ENCODE assay signal across 8 cellular contexts in the genomic region with DNA sequence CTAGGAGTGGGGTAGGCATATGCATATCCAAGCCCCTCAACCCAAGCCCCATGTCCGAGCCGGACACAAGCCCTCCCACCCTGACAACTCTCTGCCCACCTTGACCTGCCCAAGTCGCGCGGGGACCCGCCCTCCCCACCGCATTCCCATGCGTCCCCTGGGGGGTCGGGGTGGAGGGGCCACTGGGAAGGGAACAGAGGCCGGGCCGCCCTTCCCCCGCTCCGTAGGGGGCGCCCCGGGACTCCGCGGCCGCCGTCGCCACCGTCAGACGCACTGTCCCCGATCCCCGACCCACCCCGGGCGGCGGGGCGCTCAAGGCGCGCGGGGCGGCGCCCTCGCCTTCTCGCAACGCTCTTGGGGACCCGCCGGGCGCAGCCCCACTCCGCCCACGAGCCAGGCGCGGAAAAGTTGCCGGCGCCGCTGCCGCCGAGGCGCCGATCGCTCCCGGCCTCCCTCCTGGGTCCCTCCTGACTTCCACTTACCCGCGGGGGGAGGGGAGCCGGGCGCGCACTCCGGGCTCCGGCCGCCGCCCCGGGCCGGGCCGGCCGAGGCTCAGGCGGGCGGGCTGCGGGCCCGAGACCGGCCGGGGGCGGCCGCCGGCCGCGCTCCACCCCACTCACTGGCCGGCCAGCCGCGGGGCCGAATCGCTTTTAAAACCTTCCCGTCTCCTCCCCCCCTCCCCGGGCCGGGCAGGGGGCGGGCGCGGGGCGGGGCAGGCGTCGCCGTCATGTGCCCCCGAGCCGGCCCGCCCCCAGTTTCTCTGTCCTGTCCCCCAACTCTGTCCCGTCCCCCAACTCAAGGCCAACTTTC. TPM values are rescaled to one million over a fixed set of nuclear protein-coding genes. Genes with fewer than 3 reads are reported as not detected.
A peak's percentile ranks its signal among the peaks of the same experiment; 100 is the strongest.
DNase-seq lines count a peak whose midpoint lies in the region; ATAC-seq and TF ChIP-seq lines count a peak whose summit lies in the region.

No MANE protein-coding gene starts in this region.

- H3K9ac ChIP-seq in MM.1S (ENCODE audit: low read length): peak overlapping the region; percentile 97

- H3K9me3 Mint-ChIP-seq in activated CD8-positive, alpha-beta T cell treated with anti-CD3 and anti-CD28 coated beads for 36 hours: no peaks in the 10 kb centered on the region
- no peaks in the 10 kb centered on the region for H3K9me3 Mint-ChIP-seq in effector memory CD8-positive, alpha-beta T cell
- no peaks in the 10 kb centered on the region for H3K9me3 Mint-ChIP-seq in stimulated activated naive CD8-positive, alpha-beta T cell treated with anti-CD3 and anti-CD28 coated beads, Interleukin-15, Interleukin-2, amounts not matched to agents 100 ng/mL and 50 ng/mL, for 24 hours

- peaks cover 39% of the 10 kb centered on the region for H3F3A ChIP-seq in MM.1S (ENCODE audit: insufficient read depth, low read length)

- no peaks in the 10 kb centered on the region for H3K36me3 ChIP-seq in MM.1S (replicated peaks; ENCODE audit: insufficient read depth, low read length)

- H3K79me2 ChIP-seq in MM.1S (ENCODE audit: low read length): peaks cover 47% of the 10 kb centered on the region

- H2AFZ ChIP-seq in MM.1S (ENCODE audit: low read length): peak overlapping the region; percentile 75; the same call in 1 of the 2 replicates

- H3K4me3 Mint-ChIP-seq in activated CD8-positive, alpha-beta T cell treated with anti-CD3 and anti-CD28 coated beads for 36 hours: peak overlapping the region; percentile 97
- H3K4me3 Mint-ChIP-seq in effector memory CD8-positive, alpha-beta T cell: peak overlapping the region; percentile 95 to 98
- H3K4me3 Mint-ChIP-seq in stimulated activated naive CD8-positive, alpha-beta T cell treated with anti-CD3 and anti-CD28 coated beads, Interleukin-15, Interleukin-2, amounts not matched to agents 100 ng/mL and 50 ng/mL, for 24 hours: peak overlapping the region; percentile 90

- TF ChIP-seq CTCF in MM.1S (IDR thresholded peaks at IDR 0.05; ENCODE audit: low read length): peak; percentile 12
- no peak for TF ChIP-seq CTCF in activated CD8-positive, alpha-beta T cell treated with anti-CD3 and anti-CD28 coated beads for 36 hours (IDR thresholded peaks at IDR 0.05)

- CTCF ChIA-PET in activated CD8-positive, alpha-beta T cell treated with anti-CD3 and anti-CD28 coated beads for 36 hours (lab: Charles Lee): interaction anchor here (1.3 to 1.9 kb wide), 2 partner anchors 20 to 54 kb away, joined by 3 to 9 read pairs; no protein-coding TSS in a partner anchor

- no peak for ATAC-seq in activated CD8-positive, alpha-beta T cell treated with anti-CD3 and anti-CD28 coated beads for 36 hours
- peak; percentile 10 for ATAC-seq in effector memory CD8-positive, alpha-beta T cell (replicated peaks)

- H3K27me3 Mint-ChIP-seq in activated CD8-positive, alpha-beta T cell treated with anti-CD3 and anti-CD28 coated beads for 36 hours: no peaks in the 10 kb centered on the region
- H3K27me3 Mint-ChIP-seq in effector memory CD8-positive, alpha-beta T cell: no peaks in the 10 kb centered on the region
- no peaks in the 10 kb centered on the region for H3K27me3 Mint-ChIP-seq in stimulated activated naive CD8-positive, alpha-beta T cell treated with anti-CD3 and anti-CD28 coated beads, Interleukin-15, Interleukin-2, amounts not matched to agents 100 ng/mL and 50 ng/mL, for 24 hours

- POLR2A ChIA-PET in activated CD8-positive, alpha-beta T cell treated with anti-CD3 and anti-CD28 coated beads for 36 hours (lab: Charles Lee): interaction anchor here (5.8 kb wide), 1 partner anchor 20 kb away, joined by 41 read pairs; no protein-coding TSS in a partner anchor

- peaks cover 32% of the 10 kb centered on the region for H3K36me3 Mint-ChIP-seq in activated CD8-positive, alpha-beta T cell treated with anti-CD3 and anti-CD28 coated beads for 36 hours (ENCODE audit: low read depth)
- H3K36me3 Mint-ChIP-seq in effector memory CD8-positive, alpha-beta T cell (ENCODE audit: insufficient read depth): peaks cover 98% of the 10 kb centered on the region
- peaks cover 33% of the 10 kb centered on the region for H3K36me3 Mint-ChIP-seq in stimulated activated naive CD8-positive, alpha-beta T cell treated with anti-CD3 and anti-CD28 coated beads, Interleukin-15, Interleukin-2, amounts not matched to agents 100 ng/mL and 50 ng/mL, for 24 hours (ENCODE audit: low read depth)

- peaks cover 29% of the 10 kb centered on the region for H3K4me1 ChIP-seq in MM.1S (ENCODE audit: low read length)

- no peaks in the 10 kb centered on the region for H3K9me2 ChIP-seq in MM.1S (replicated peaks; ENCODE audit: insufficient read depth, low read length)

- H3K27ac ChIP-seq in MM.1S (ENCODE audit: low read length): peak overlapping the region; percentile 95

- no peaks in the 10 kb centered on the region for H3K27me3 ChIP-seq in MM.1S (replicated peaks; ENCODE audit: insufficient read depth, low read length)

- peak overlapping the region; percentile 99 for H3K27ac Mint-ChIP-seq in activated CD8-positive, alpha-beta T cell treated with anti-CD3 and anti-CD28 coated beads for 36 hours
- peak overlapping the region; percentile 100 for H3K27ac Mint-ChIP-seq in effector memory CD8-positive, alpha-beta T cell
- peak overlapping the region; percentile 96 for H3K27ac Mint-ChIP-seq in stimulated activated naive CD8-positive, alpha-beta T cell treated with anti-CD3 and anti-CD28 coated beads, Interleukin-15, Interleukin-2, amounts not matched to agents 100 ng/mL and 50 ng/mL, for 24 hours

- peaks cover 40% of the 10 kb centered on the region for H3K4me1 Mint-ChIP-seq in activated CD8-positive, alpha-beta T cell treated with anti-CD3 and anti-CD28 coated beads for 36 hours (ENCODE audit: low read depth)
- H3K4me1 Mint-ChIP-seq in effector memory CD8-positive, alpha-beta T cell (ENCODE audit: low read depth in 2 of 2): peaks cover 70 to 71% of the 10 kb centered on the region in 2 donors
- H3K4me1 Mint-ChIP-seq in stimulated activated naive CD8-positive, alpha-beta T cell treated with anti-CD3 and anti-CD28 coated beads, Interleukin-15, Interleukin-2, amounts not matched to agents 100 ng/mL and 50 ng/mL, for 24 hours (ENCODE audit: low read depth): peaks cover 56% of the 10 kb centered on the region

- H4K20me1 ChIP-seq in MM.1S (ENCODE audit: insufficient read depth, low read length): no peaks in the 10 kb centered on the region

- peak overlapping the region; percentile 88 for H3K4me3 ChIP-seq in MM.1S (ENCODE audit: low read length)

- intact Hi-C loops in activated CD8-positive, alpha-beta T cell treated with anti-CD3 and anti-CD28 coated beads for 36 hours (cut with micrococcal nuclease): no loop called here

- DNase-seq in DMS 273 (lab: John Stamatoyannopoulos, UW; ENCODE audit: unreplicated experiment) (peak; percentile 72), DMS 273 treated with DMSO at 0.1 percent for 48 hours (lab: John Stamatoyannopoulos, UW) (no peak), MM.1S (peak; percentile 61), medulla oblongata (ENCODE audit: extremely low spot score) (peak; percentile 80), NCI-H2081 (lab: John Stamatoyannopoulos, UW) (no peak)
- DNase-seq in activated CD8-positive, alpha-beta T cell treated with anti-CD3 and anti-CD28 coated beads for 36 hours: peak; percentile 71
- DNase-seq in effector memory CD8-positive, alpha-beta T cell: peak; percentile 75 to 83 (median 80)

- peak overlapping the region; percentile 97 for H3K4me2 ChIP-seq in MM.1S (ENCODE audit: low read depth, low read length)

- H3K9me3 ChIP-seq in MM.1S (replicated peaks; ENCODE audit: insufficient read depth, low read length): no peaks in the 10 kb centered on the region

RNA-seq across cellular contexts. Expression of a gene that starts 34.4 kb away (rescaled TPM):
- 1 to 10 TPM in 1 of 2 experiments, under 1 TPM in 1; 0.56 to 1.3 TPM for total RNA-seq in activated CD8-positive, alpha-beta T cell treated with anti-CD3 and anti-CD28 coated beads for 36 hours

RNA-seq across cellular contexts. Expression of a gene that starts 47.3 kb away (rescaled TPM):
- total RNA-seq in activated CD8-positive, alpha-beta T cell treated with anti-CD3 and anti-CD28 coated beads for 36 hours: 1 to 10 TPM; 6.6 to 6.8 TPM

Comparison
In these comparisons a context has a peak if more than half of its experiments do, and no peak if none do; other contexts are left out.
1. DNase-seq: peak in DMS 273 (single experiment), MM.1S (single experiment), activated CD8-positive, alpha-beta T cell treated with anti-CD3 and anti-CD28 coated beads for 36 hours (single experiment), effector memory CD8-positive, alpha-beta T cell (3 of 3) and medulla oblongata (single experiment); none in DMS 273 treated with DMSO at 0.1 percent for 48 hours (single experiment) and NCI-H2081 (0 of 2).
2. Peak in every context shown above with its lines, with median percentiles within 50 percentile points of each other: H3K27ac Mint-ChIP-seq and H3K4me3 Mint-ChIP-seq.